In the genomic region with DNA sequence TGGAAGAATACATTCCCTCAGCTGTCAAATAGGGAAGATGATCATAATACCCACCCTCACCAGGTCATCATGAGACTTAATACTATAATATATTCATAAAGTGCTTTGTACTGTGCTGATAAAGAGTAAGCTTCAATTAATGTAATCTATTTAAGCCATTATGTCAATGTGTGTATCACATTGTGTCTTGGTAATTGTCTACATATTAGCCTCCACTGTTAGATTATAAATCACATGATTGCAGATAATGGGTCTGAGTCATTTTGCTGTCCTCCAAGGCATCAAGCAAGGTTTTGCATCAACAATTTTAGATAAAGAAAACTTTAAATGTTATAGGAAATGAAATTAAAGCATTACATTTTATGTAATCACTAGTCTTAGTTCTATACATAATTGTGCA, we compare ENCODE assay signal across 14 cellular contexts. TPM values are rescaled to one million over a fixed set of nuclear protein-coding genes. Genes with fewer than 3 reads are reported as not detected.
DNase-seq lines count a peak whose midpoint lies in the region; TF ChIP-seq lines count a peak whose summit lies in the region.
"Had no signal": no experiment of that assay in that cellular context is flagged by ENCODE, and none has a peak within 500 bp of the region (broad histone marks: within the 10 kb centered on the region; RNA-seq: fewer than 3 reads in every experiment).

No MANE protein-coding gene starts in this region.

- H3K9me3 ChIP-seq in SK-N-SH = no peaks in the 10 kb centered on the region

- no peak overlapping the region for H2BK15ac ChIP-seq in mesendoderm (replicated peaks; ENCODE audit: low read depth)

- H3K4ac ChIP-seq in mesendoderm (ENCODE audit: low read depth, low read length) = no peak overlapping the region

- DNase-seq in NCI-H82 (lab: John Stamatoyannopoulos, UW) (peak; percentile 5), NCI-H82 treated with DMSO at 0.1 percent for 48 hours (lab: John Stamatoyannopoulos, UW; ENCODE audit: unreplicated experiment) (no peak), SK-N-SH (peak; percentile 49), foreskin melanocyte (peak; percentile 60), T1000 (lab: John Stamatoyannopoulos, UW) (no peak), mesendoderm (no peak)
- no peak for DNase-seq in activated effector memory CD4-positive, alpha-beta T cell treated with Interleukin-2 at 50 U/mL for 16 hours
- DNase-seq: 8988T; DMS79; Kasumi-1; NCI-H1930; NCI-H510A; NK-92 treated with Interleukin-12 subunit alpha and Interleukin-12 subunit beta, amount 100 ng/mL, for 24 hours had no signal

- no peak overlapping the region for H3K56ac ChIP-seq in mesendoderm (ENCODE audit: low read length)

- no peak for TF ChIP-seq CTCF in SK-N-SH (IDR thresholded peaks at IDR 0.05)

- no peak overlapping the region for H2BK120ac ChIP-seq in mesendoderm (ENCODE audit: low read depth, low read length)

- H3K79me2 ChIP-seq in ACC112 (ENCODE audit: control insufficient read depth, insufficient read depth, low read length, unreplicated experiment) (no peaks in the 10 kb centered on the region), SK-N-SH (ENCODE audit: insufficient read depth) (no peaks in the 10 kb centered on the region), mesendoderm (ENCODE audit: control insufficient read depth, insufficient read depth, low read length) (no peaks in the 10 kb centered on the region)

- H3K79me1 ChIP-seq in mesendoderm (ENCODE audit: low read length) = no peaks in the 10 kb centered on the region

- no peak overlapping the region for H4K5ac ChIP-seq in mesendoderm (ENCODE audit: low read length)

- POLR2A ChIA-PET in SK-N-SH (lab: Yijun Ruan, JAX) = interaction anchor here (0.6 to 1.8 kb wide), 4 partner anchors 45 to 534 kb away, joined by 3 to 6 read pairs (median 3); a partner anchor contains a TSS

- H3K27ac ChIP-seq in ACC112 (ENCODE audit: low read depth, low read length) (peak overlapping the region; percentile 7; the same call in 1 of the 2 replicates), SK-N-SH (ENCODE audit: low read depth in 2 of 2, low read length in 1 of 2) (peak overlapping the region in 1 of 2 experiments; percentile 95; a peak in 3 of 4 replicates), mesendoderm (ENCODE audit: low read depth, low read length) (no peak overlapping the region)

- no peaks in the 10 kb centered on the region for H3K9me2 ChIP-seq in SK-N-SH

- no peak overlapping the region for H2BK5ac ChIP-seq in mesendoderm (ENCODE audit: low read length)

- H3K4me1 ChIP-seq in ACC112 (ENCODE audit: control insufficient read depth, insufficient read depth, low read length, unreplicated experiment) (peaks cover 19% of the 10 kb centered on the region), SK-N-SH (ENCODE audit: control insufficient read depth in 1 of 2, insufficient read depth in 2 of 2, low read depth in 1 of 2, low read length in 1 of 2) (peaks cover 7 to 11% of the 10 kb centered on the region in 2 experiments; a peak in 1 of 4 replicates), mesendoderm (ENCODE audit: control insufficient read depth, low read depth, low read length) (no peaks in the 10 kb centered on the region)

- no peak overlapping the region for H2AFZ ChIP-seq in ACC112 (ENCODE audit: low read length, unreplicated experiment)
- no peak overlapping the region for H2AFZ ChIP-seq in SK-N-SH (ENCODE audit: low read depth)

- H2AK5ac ChIP-seq in mesendoderm (ENCODE audit: low read length) = no peak overlapping the region

- no peaks in the 10 kb centered on the region for H4K20me1 ChIP-seq in SK-N-SH (ENCODE audit: insufficient read depth)

- no peak for TF ChIP-seq RAD21 in SK-N-SH (IDR thresholded peaks at IDR 0.05; ENCODE audit: low read length)

- H3K23ac ChIP-seq in mesendoderm (ENCODE audit: low read length) = no peak overlapping the region

- H3K4me2 ChIP-seq in SK-N-SH (no peak overlapping the region), mesendoderm (ENCODE audit: low read length) (no peak overlapping the region)

- TF ChIP-seq EP300 in SK-N-SH (IDR thresholded peaks at IDR 0.05; ENCODE audit: borderline replicate concordance in 1 of 2, low read depth in 1 of 2, low read length in 1 of 2) = peak; percentile 34 to 98; a peak in 3 of 4 replicates

- H3K27me3 ChIP-seq in ACC112 (ENCODE audit: insufficient read depth, low read length) (no peaks in the 10 kb centered on the region), SK-N-SH (ENCODE audit: insufficient read depth) (no peaks in the 10 kb centered on the region), mesendoderm (ENCODE audit: insufficient read depth, low read length, poor library complexity) (no peaks in the 10 kb centered on the region)

- no peak overlapping the region for H3K18ac ChIP-seq in mesendoderm (ENCODE audit: low read length)

- peaks cover 11% of the 10 kb centered on the region for H3F3A ChIP-seq in SK-N-SH (replicated peaks; ENCODE audit: insufficient read depth)

- CTCF ChIA-PET in SK-N-SH (lab: Yijun Ruan, JAX) = interaction anchor here (0.9 to 4.7 kb wide), 5 partner anchors 11 to 397 kb away, joined by 3 to 23 read pairs (median 4); a partner anchor contains a TSS

- H3K4me3 ChIP-seq in ACC112 (ENCODE audit: low read depth, low read length) (no peak overlapping the region), SK-N-SH (ENCODE audit: low read depth in 2 of 2, low read length in 1 of 2) (no peak overlapping the region), mesendoderm (ENCODE audit: low read length) (no peak overlapping the region)

- H3K9ac ChIP-seq in SK-N-SH (no peak overlapping the region), mesendoderm (ENCODE audit: low read length) (no peak overlapping the region)

- H4K8ac ChIP-seq in mesendoderm (ENCODE audit: low read depth, low read length) = no peak overlapping the region

- H3K36me3 ChIP-seq in ACC112 (ENCODE audit: insufficient read depth, low read length) (peaks cover 28% of the 10 kb centered on the region), SK-N-SH (replicated peaks in 1 of 2; ENCODE audit: control insufficient read depth in 1 of 2, insufficient read depth in 2 of 2, low read length in 1 of 2) (peaks cover 45 to 59% of the 10 kb centered on the region in 2 experiments), mesendoderm (ENCODE audit: control insufficient read depth, insufficient read depth, low read length) (no peaks in the 10 kb centered on the region)

TF ChIP-seq in SK-N-SH, 30 proteins besides CTCF, POLR2A, EP300 and RAD21 (continues in another document):
- TF ChIP-seq GATA2 (CRISPR knock-in tag; IDR thresholded peaks at IDR 0.05) (peak; percentile 97), TCF12 (IDR thresholded peaks at IDR 0.05) (peak; percentile 58), JUND (IDR thresholded peaks at IDR 0.05) (peak; percentile 21; the same call in 1 of the 2 replicates), TAF1 (IDR thresholded peaks at IDR 0.05; ENCODE audit: borderline replicate concordance, low read depth, low read length) (no peak), RCOR1 (IDR thresholded peaks at IDR 0.05; ENCODE audit: low read length) (peak; percentile 81; the same call in 1 of the 2 replicates), CHD2 (IDR thresholded peaks at IDR 0.05; ENCODE audit: low read length, partially characterized antibody) (peak; percentile 64), RFX5 (IDR thresholded peaks at IDR 0.05; ENCODE audit: low read length) (0 out of 2 replicates have a peak, but pooled peaks have one; percentile 23), POLR2AphosphoS5 (IDR thresholded peaks at IDR 0.05; ENCODE audit: low read depth, low read length) (peak; percentile 40; the same call in 1 of the 2 replicates), FOXJ3 (CRISPR knock-in tag; IDR thresholded peaks at IDR 0.05) (0 out of 2 replicates have a peak, but pooled peaks have one; percentile 60)
- TF ChIP-seq, protein P1, sequence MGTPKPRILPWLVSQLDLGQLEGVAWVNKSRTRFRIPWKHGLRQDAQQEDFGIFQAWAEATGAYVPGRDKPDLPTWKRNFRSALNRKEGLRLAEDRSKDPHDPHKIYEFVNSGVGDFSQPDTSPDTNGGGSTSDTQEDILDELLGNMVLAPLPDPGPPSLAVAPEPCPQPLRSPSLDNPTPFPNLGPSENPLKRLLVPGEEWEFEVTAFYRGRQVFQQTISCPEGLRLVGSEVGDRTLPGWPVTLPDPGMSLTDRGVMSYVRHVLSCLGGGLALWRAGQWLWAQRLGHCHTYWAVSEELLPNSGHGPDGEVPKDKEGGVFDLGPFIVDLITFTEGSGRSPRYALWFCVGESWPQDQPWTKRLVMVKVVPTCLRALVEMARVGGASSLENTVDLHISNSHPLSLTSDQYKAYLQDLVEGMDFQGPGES (IDR thresholded peaks at IDR 0.05; ENCODE audit: low read depth, low read length) = no peak
- TF ChIP-seq, protein P2, sequence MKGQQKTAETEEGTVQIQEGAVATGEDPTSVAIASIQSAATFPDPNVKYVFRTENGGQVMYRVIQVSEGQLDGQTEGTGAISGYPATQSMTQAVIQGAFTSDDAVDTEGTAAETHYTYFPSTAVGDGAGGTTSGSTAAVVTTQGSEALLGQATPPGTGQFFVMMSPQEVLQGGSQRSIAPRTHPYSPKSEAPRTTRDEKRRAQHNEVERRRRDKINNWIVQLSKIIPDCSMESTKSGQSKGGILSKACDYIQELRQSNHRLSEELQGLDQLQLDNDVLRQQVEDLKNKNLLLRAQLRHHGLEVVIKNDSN (IDR thresholded peaks at IDR 0.05; ENCODE audit: borderline replicate concordance, low read depth) = no peak
- TF ChIP-seq, protein P3, sequence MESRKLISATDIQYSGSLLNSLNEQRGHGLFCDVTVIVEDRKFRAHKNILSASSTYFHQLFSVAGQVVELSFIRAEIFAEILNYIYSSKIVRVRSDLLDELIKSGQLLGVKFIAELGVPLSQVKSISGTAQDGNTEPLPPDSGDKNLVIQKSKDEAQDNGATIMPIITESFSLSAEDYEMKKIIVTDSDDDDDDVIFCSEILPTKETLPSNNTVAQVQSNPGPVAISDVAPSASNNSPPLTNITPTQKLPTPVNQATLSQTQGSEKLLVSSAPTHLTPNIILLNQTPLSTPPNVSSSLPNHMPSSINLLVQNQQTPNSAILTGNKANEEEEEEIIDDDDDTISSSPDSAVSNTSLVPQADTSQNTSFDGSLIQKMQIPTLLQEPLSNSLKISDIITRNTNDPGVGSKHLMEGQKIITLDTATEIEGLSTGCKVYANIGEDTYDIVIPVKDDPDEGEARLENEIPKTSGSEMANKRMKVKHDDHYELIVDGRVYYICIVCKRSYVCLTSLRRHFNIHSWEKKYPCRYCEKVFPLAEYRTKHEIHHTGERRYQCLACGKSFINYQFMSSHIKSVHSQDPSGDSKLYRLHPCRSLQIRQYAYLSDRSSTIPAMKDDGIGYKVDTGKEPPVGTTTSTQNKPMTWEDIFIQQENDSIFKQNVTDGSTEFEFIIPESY (IDR thresholded peaks at IDR 0.05; ENCODE audit: borderline replicate concordance, low read depth) = no peak

RNA-seq across cellular contexts. Expression of a gene that starts 45.2 kb away (rescaled TPM):
- polyA plus RNA-seq in SK-N-SH (2012; rRNA removed) = 1.6 and 2.4 TPM in 2 replicates
- polyA plus RNA-seq in SK-N-SH (2012; cell fraction: cytosol; rRNA removed) = 2.2 and 2.8 TPM in 2 replicates
- 2.4 and 4.6 TPM in 2 replicates for polyA plus RNA-seq in SK-N-SH (2012; cell fraction: nucleus; rRNA removed)
- polyA plus RNA-seq in mesendoderm (2013, experiment 1 of 2) = 13.3 TPM
- 13.3 TPM for polyA plus RNA-seq in mesendoderm (2013, experiment 2 of 2)

RNA-seq across cellular contexts. Expression of a gene that starts 50.1 kb away (rescaled TPM):
- 13.5 and 20.7 TPM in 2 replicates for polyA plus RNA-seq in SK-N-SH (2012; rRNA removed)
- polyA plus RNA-seq in SK-N-SH (2012; cell fraction: cytosol; rRNA removed) = 15.5 and 19.9 TPM in 2 replicates
- polyA plus RNA-seq in SK-N-SH (2012; cell fraction: nucleus; rRNA removed) = 21.3 and 44.5 TPM in 2 replicates
- 11.9 TPM for polyA plus RNA-seq in mesendoderm (2013, experiment 1 of 2)
- 12.3 TPM for polyA plus RNA-seq in mesendoderm (2013, experiment 2 of 2)

Comparison
In these comparisons a context has a peak if more than half of its experiments do, and no peak if none do; other contexts are left out.
1. DNase-seq: peak in NCI-H82 (single experiment), SK-N-SH (single experiment) and foreskin melanocyte (single experiment); none in NCI-H82 treated with DMSO at 0.1 percent for 48 hours (single experiment), T1000 (single experiment), activated effector memory CD4-positive, alpha-beta T cell treated with Interleukin-2 at 50 U/mL for 16 hours (single experiment) and mesendoderm (single experiment).